In genomic region chr11:68678031-68678441, GRCh38 we compare ENCODE assay signal across 19 cellular contexts. TPM values are rescaled to one million over a fixed set of nuclear protein-coding genes. Genes with fewer than 3 reads are reported as not detected.
A peak's percentile ranks its signal among the peaks of the same experiment; 100 is the strongest.
DNase-seq lines count a peak whose midpoint lies in the region; ATAC-seq, FAIRE-seq and TF ChIP-seq lines count a peak whose summit lies in the region.
"Had no signal": no experiment of that assay in that cellular context is flagged by ENCODE, and none has a peak within 500 bp of the region (broad histone marks: within the 10 kb centered on the region; RNA-seq: fewer than 3 reads in every experiment).

No MANE protein-coding gene starts in this region.

- H3K9me3 Mint-ChIP-seq in effector memory CD8-positive, alpha-beta T cell: no peaks in the 10 kb centered on the region
- H3K9me3 Mint-ChIP-seq: CD8-positive, alpha-beta memory T cell had no signal

- H3K9ac ChIP-seq in BLaER1 treated with 17β-estradiol and CSF1 and Interleukin-3, amounts not matched to agents 10 nM and 100 nM: no peak overlapping the region
- H3K9ac ChIP-seq in K562 (ENCODE audit: insufficient read depth in 1 of 2, low read depth in 2 of 2, low read length in 2 of 2) (no peak overlapping the region), mesendoderm (ENCODE audit: low read length) (no peak overlapping the region)

- WGBS in K562 (ENCODE audit: insufficient coverage, low coverage, missing lambda C conversion rate): 46% methylated on average over 14 of the region's 15 CpGs
- WGBS in mesendoderm (ENCODE audit: extremely low coverage, insufficient coverage, low lambda C conversion rate): no CpG with 5 or more reads among the region's 15 CpGs

- H2AK5ac ChIP-seq in mesendoderm (ENCODE audit: low read length): no peak overlapping the region

- no peak overlapping the region for H2AFZ ChIP-seq in K562 (ENCODE audit: low read depth, low read length)

- in situ Hi-C loops in K562 (cut with MboI): loop anchor here (25.0 kb wide), 1 partner anchor 1141 kb away; no protein-coding TSS in a partner anchor
- in situ Hi-C loops in G401 (cut with HindIII; ENCODE audit: low sequenced_read_pairs): no loop called here

- FAIRE-seq in K562 (lab: Jason Lieb, UNC): no peak
- FAIRE-seq: D721Med had no signal

- ATAC-seq in K562: no peak
- ATAC-seq in GM21526 (IDR thresholded peaks at IDR 0.05; ENCODE audit: low FRiP score, unreplicated experiment): no peak
- ATAC-seq in effector memory CD8-positive, alpha-beta T cell (replicated peaks): no peak

- intact Hi-C loops in K562 (cut with micrococcal nuclease): no loop called here

- H3K4me3 ChIP-seq in BLaER1 treated with 17β-estradiol and CSF1 and Interleukin-3, amounts not matched to agents 10 nM and 100 nM: no peak overlapping the region
- H3K4me3 ChIP-seq in K562 (no peak overlapping the region), mesendoderm (ENCODE audit: low read length) (no peak overlapping the region)

- H3K36me3 Mint-ChIP-seq in effector memory CD8-positive, alpha-beta T cell (ENCODE audit: insufficient read depth): no peaks in the 10 kb centered on the region
- H3K36me3 Mint-ChIP-seq: CD8-positive, alpha-beta memory T cell had no signal

- H3K27ac ChIP-seq in BLaER1 treated with 17β-estradiol and CSF1 and Interleukin-3, amounts not matched to agents 10 nM and 100 nM: no peak overlapping the region
- H3K27ac ChIP-seq in K562 (ENCODE audit: extremely low read depth, low read depth, low read length) (no peak overlapping the region), mesendoderm (ENCODE audit: low read depth, low read length) (peak overlapping the region; percentile 17)
- H3K27ac ChIP-seq: C4-2B had no signal

- peak overlapping the region; percentile 19 for H3K18ac ChIP-seq in mesendoderm (ENCODE audit: low read length)

- H3K23ac ChIP-seq in mesendoderm (ENCODE audit: low read length): no peak overlapping the region

- no peak overlapping the region for H2BK5ac ChIP-seq in mesendoderm (ENCODE audit: low read length)

- no peak overlapping the region for H4K5ac ChIP-seq in mesendoderm (ENCODE audit: low read length)

- no TSS peak for BruUV-seq in K562 (replicated peaks; lab: Mats Ljungman, UMichigan)

- H3K36me3 ChIP-seq in BLaER1 treated with 17β-estradiol and CSF1 and Interleukin-3, amounts not matched to agents 10 nM and 100 nM: no peaks in the 10 kb centered on the region
- no peaks in the 10 kb centered on the region for H3K36me3 ChIP-seq in K562 (ENCODE audit: control insufficient read depth, insufficient read depth, low read length)
- H3K36me3 ChIP-seq in mesendoderm (ENCODE audit: control insufficient read depth, insufficient read depth, low read length): no peaks in the 10 kb centered on the region

- H4K8ac ChIP-seq in mesendoderm (ENCODE audit: low read depth, low read length): no peak overlapping the region

- no peaks in the 10 kb centered on the region for H3K4me1 Mint-ChIP-seq in effector memory CD8-positive, alpha-beta T cell (ENCODE audit: low read depth in 2 of 2)
- H3K4me1 Mint-ChIP-seq: IgD-negative memory B cell had no signal

- H2BK120ac ChIP-seq in mesendoderm (ENCODE audit: low read depth, low read length): no peak overlapping the region

- CTCF ChIA-PET in K562 (lab: Yijun Ruan, JAX; ENCODE audit: low intra/inter-chr PET ratio): no interaction called here

- peak overlapping the region; percentile 42 for H3K56ac ChIP-seq in mesendoderm (ENCODE audit: low read length)

- H4K20me1 ChIP-seq in BLaER1 treated with 17β-estradiol and CSF1 and Interleukin-3, amounts not matched to agents 10 nM and 100 nM: peaks cover 0 to 7% (median 0%) of the 10 kb centered on the region in 11 experiments; a peak in 1 of 22 replicates
- no peaks in the 10 kb centered on the region; the same call in 1 of the 2 replicates for H4K20me1 ChIP-seq in K562 (replicated peaks; ENCODE audit: control insufficient read depth, insufficient read depth, low read length)

- no peaks in the 10 kb centered on the region for H3K79me1 ChIP-seq in mesendoderm (ENCODE audit: low read length)

- peaks cover 39 to 67% of the 10 kb centered on the region in 2 donors for H3K27me3 Mint-ChIP-seq in effector memory CD8-positive, alpha-beta T cell

- H3K4me3 Mint-ChIP-seq in effector memory CD8-positive, alpha-beta T cell: no peak overlapping the region
- H3K4me3 Mint-ChIP-seq: CD8-positive, alpha-beta memory T cell had no signal

- H3K4ac ChIP-seq in mesendoderm (ENCODE audit: low read depth, low read length): no peak overlapping the region

- POLR2A ChIA-PET in K562 (lab: Yijun Ruan, JAX): interaction anchor here (0.6 to 1.8 kb wide), 3 partner anchors 7 to 10 kb away, joined by 6 to 17 read pairs (median 8); no protein-coding TSS in a partner anchor

- no peak for TF ChIP-seq RAD21 in K562 (CRISPR knock-in tag; conservative IDR thresholded peaks at IDR 0.05 in 1 of 2, IDR thresholded peaks at IDR 0.05 in 1 of 2)

- peaks cover 0 to 16% (median 10%) of the 10 kb centered on the region in 11 experiments; a peak in 14 of 22 replicates for H3K9me3 ChIP-seq in BLaER1 treated with 17β-estradiol and CSF1 and Interleukin-3, amounts not matched to agents 10 nM and 100 nM (replicated peaks in 1 of 11)
- no peaks in the 10 kb centered on the region for H3K9me3 ChIP-seq in K562 (replicated peaks; ENCODE audit: control insufficient read depth, insufficient read depth, low read depth, low read length)

- H3K4me2 ChIP-seq in BLaER1 treated with 17β-estradiol and CSF1 and Interleukin-3, amounts not matched to agents 10 nM and 100 nM: peak overlapping the region in 10 of 11 experiments; percentile 12 to 70 (median 62); a peak in 14 of 22 replicates
- H3K4me2 ChIP-seq in K562 (ENCODE audit: insufficient read depth, low read length): no peak overlapping the region
- H3K4me2 ChIP-seq in mesendoderm (ENCODE audit: low read length): no peak overlapping the region

- TF ChIP-seq POLR2A in K562 (conservative IDR thresholded peaks at IDR 0.05): no peak

- peaks cover 16 to 30% (median 21%) of the 10 kb centered on the region in 10 experiments for H3K4me1 ChIP-seq in BLaER1 treated with 17β-estradiol and CSF1 and Interleukin-3, amounts not matched to agents 10 nM and 100 nM
- H3K4me1 ChIP-seq in K562 (replicated peaks in 1 of 2; ENCODE audit: control insufficient read depth in 2 of 2, insufficient read depth in 2 of 2, low read length in 2 of 2): peaks cover 0 to 13% of the 10 kb centered on the region in 2 experiments; a peak in 3 of 5 replicates
- no peaks in the 10 kb centered on the region for H3K4me1 ChIP-seq in mesendoderm (ENCODE audit: control insufficient read depth, low read depth, low read length)

- H3K27ac Mint-ChIP-seq in effector memory CD8-positive, alpha-beta T cell: no peak overlapping the region
- H3K27ac Mint-ChIP-seq: IgD-negative memory B cell had no signal

- peaks cover 8 to 15% (median 11%) of the 10 kb centered on the region in 11 experiments for H3K27me3 ChIP-seq in BLaER1 treated with 17β-estradiol and CSF1 and Interleukin-3, amounts not matched to agents 10 nM and 100 nM
- peaks cover 16 to 18% of the 10 kb centered on the region in 2 experiments; a peak in 4 of 5 replicates for H3K27me3 ChIP-seq in K562 (ENCODE audit: control insufficient read depth in 2 of 2, insufficient read depth in 2 of 2, low read length in 2 of 2)
- no peaks in the 10 kb centered on the region for H3K27me3 ChIP-seq in mesendoderm (ENCODE audit: insufficient read depth, low read length, poor library complexity)

- no peak overlapping the region for H2BK15ac ChIP-seq in mesendoderm (replicated peaks; ENCODE audit: low read depth)

- no peaks in the 10 kb centered on the region for H3K79me2 ChIP-seq in K562 (ENCODE audit: control insufficient read depth, insufficient read depth, low read length)
- no peaks in the 10 kb centered on the region for H3K79me2 ChIP-seq in mesendoderm (ENCODE audit: control insufficient read depth, insufficient read depth, low read length)

- TF ChIP-seq EP300 in K562 (IDR thresholded peaks at IDR 0.05; ENCODE audit: low read length): no peak

- DNase-seq in Ammon's horn (ENCODE audit: low spot score): peak; percentile 37
- no peak for DNase-seq in K562 (ENCODE audit: extremely low read depth in 1 of 4, low spot score in 3 of 4)
- no peak for DNase-seq in mesendoderm
- DNase-seq in NCI-H1694 (lab: John Stamatoyannopoulos, UW): no peak
- no peak for DNase-seq in effector memory CD8-positive, alpha-beta T cell
- no peak for DNase-seq in G401 (ENCODE audit: low spot score)
- DNase-seq: Karpas-422, NCI-H1694 treated with DMSO at 0.1 percent for 48 hours, NCI-H2107, NCI-H526 treated with DMSO at 0.1 percent for 48 hours, Right ventricle myocardium superior had no signal

- no peak for TF ChIP-seq CTCF in K562 (IDR thresholded peaks at IDR 0.05 in 2 of 3, conservative IDR thresholded peaks at IDR 0.05 in 1 of 3; ENCODE audit: insufficient read depth in 2 of 3, low read depth in 1 of 3, low read length in 3 of 3)

- H3K9me1 ChIP-seq in K562 (ENCODE audit: control insufficient read depth, insufficient read depth, low read length): no peaks in the 10 kb centered on the region

TF ChIP-seq in K562, 482 proteins besides CTCF, POLR2A, EP300 and RAD21 (continues in another document):
- no peak for TF ChIP-seq BRD4 (IDR thresholded peaks at IDR 0.05)
- peak; percentile 94 for TF ChIP-seq ZNF316 (IDR thresholded peaks at IDR 0.05)

RNA-seq across cellular contexts. Expression of gene GAL, which starts 6.3 kb away (rescaled TPM):
- total RNA-seq in K562 (2011; cell fraction: chromatin; rRNA removed; ENCODE audit: low replicate concordance): 25.8 and 57.6 TPM in 2 replicates
- total RNA-seq in K562 (2011; cell fraction: nucleolus; rRNA removed): 99.4 and 140 TPM in 2 replicates
- 86.1 and 88.6 TPM in 2 replicates for total RNA-seq in K562 (2011; cell fraction: nucleoplasm; rRNA removed)
- total RNA-seq in K562 (2014; rRNA removed) (36.3 and 46.7 TPM in 2 replicates), K562 (2014; rRNA removed; fragmentation: Illumina TruSeq; extraction: Trizol) (27.2 and 31.9 TPM in 2 replicates), K562 (2015; rRNA removed; fragmentation: Illumina TruSeq; extraction: Trizol) (26.2 and 28.0 TPM in 2 replicates), K562 (2021) (119 and 130 TPM in 2 replicates)
- polyA plus RNA-seq in K562 (2011; rRNA removed) (46.5 and 77.3 TPM in 2 replicates), K562 (2014; fragmentation: Illumina TruSeq; extraction: Trizol) (48.3 and 66.7 TPM in 2 replicates), K562 (2014; fragmentation: Nextera tagmentation; extraction: Ambion mirVana) (10 to 100 TPM; 10.6 to 13.3 TPM), K562 (2014; rRNA removed) (110 and 123 TPM in 2 replicates)
- 59.0 and 246 TPM in 2 replicates for polyA plus RNA-seq in K562 (2011; cell fraction: cytosol; rRNA removed)
- polyA plus RNA-seq in K562 (2011; cell fraction: nucleus; rRNA removed): 20.6 and 39.0 TPM in 2 replicates
- polyA plus RNA-seq in K562 (2012): 26.5 and 86.9 TPM in 2 replicates
- 10.7 and 27.1 TPM in 2 replicates for polyA minus RNA-seq in K562 (2011; rRNA and poly(A)+ RNA removed)
- 50.5 and 56.0 TPM in 2 replicates for polyA minus RNA-seq in K562 (2011; cell fraction: cytosol; rRNA and poly(A)+ RNA removed)
- polyA minus RNA-seq in K562 (2011; cell fraction: nucleus; rRNA and poly(A)+ RNA removed): 5.4 and 5.9 TPM in 2 replicates
- polyA plus RNA-seq in mesendoderm (2013, experiment 1 of 2): 1,656 TPM
- 1,755 TPM for polyA plus RNA-seq in mesendoderm (2013, experiment 2 of 2)
- total RNA-seq in G401 (2014; rRNA removed; shearing (Covaris generic)): not detected in 2 replicates
- total RNA-seq: HT1080, M059J, Right ventricle myocardium superior had no signal
- polyA plus RNA-seq: CD8-positive, alpha-beta memory T cell; IgD-negative memory B cell had no signal

Comparison
In these comparisons a context has a peak if more than half of its experiments do, and no peak if none do; other contexts are left out.
1. H3K4me2 ChIP-seq: peak in BLaER1 treated with 17β-estradiol and CSF1 and Interleukin-3, amounts not matched to agents 10 nM and 100 nM (10 of 11); none in K562 (single experiment) and mesendoderm (single experiment).
2. RNA of gene GAL, which starts 6.3 kb away (total RNA-seq): 25.8 to 140 TPM in K562; not detected in G401; every median in the first group is over 10 times any median in the second.